In the genomic region with DNA sequence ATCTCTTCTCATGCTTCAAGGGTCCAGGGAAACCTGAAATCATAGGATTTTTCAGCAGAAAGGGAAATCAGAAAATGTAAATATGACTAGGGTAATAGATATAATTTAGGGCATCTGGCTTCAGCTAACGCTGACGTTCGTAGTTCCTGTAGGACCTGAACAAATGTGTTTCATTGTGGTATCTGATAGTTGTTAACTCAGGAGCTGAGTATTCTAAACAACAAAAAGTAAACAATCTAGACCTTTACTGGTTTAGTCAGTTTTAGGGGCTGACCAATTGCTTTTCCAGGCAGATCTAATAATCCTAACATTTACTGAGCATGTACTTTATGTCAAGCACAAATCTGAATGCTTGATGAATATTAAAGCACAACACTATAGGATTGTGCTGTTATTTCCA, we compare ENCODE assay signal across 21 cellular contexts.
"Had no signal": no experiment of that assay in that cellular context is flagged by ENCODE, and none has a peak within 500 bp of the region (broad histone marks: within the 10 kb centered on the region; RNA-seq: fewer than 3 reads in every experiment).

No MANE protein-coding gene starts in this region.

- H3K27me3 ChIP-seq: ascending aorta, brain microvascular endothelial cell, left lung, neutrophil, tibial artery had no signal

- H3K27ac ChIP-seq: ascending aorta, brain microvascular endothelial cell, left lung, neutrophil, tibial artery, VCaP had no signal

- DNase-seq: activated CD4-positive, alpha-beta T cell treated with anti-CD3 and anti-CD28 coated beads for 4 hours; activated CD4-positive, alpha-beta T cell treated with anti-CD3 and anti-CD28 coated beads, Interleukin-2, amount 50 U/mL, for 4 hours; activated effector memory CD4-positive, alpha-beta T cell treated with Interleukin-2 at 50 U/mL for 16 hours; activated naive CD4-positive, alpha-beta T cell treated with Interleukin-2 at 50 U/mL for 16 hours; brain microvascular endothelial cell; central memory CD4-positive, alpha-beta T cell; endodermal cell; foreskin melanocyte; left lung; naive B cell; nephron progenitor cell; stimulated activated CD4-positive, alpha-beta T cell treated with anti-CD3 and anti-CD28 coated beads, Interleukin-12 subunit alpha, Interleukin-12 subunit beta, amount 100 ng/mL, for 4 hours; stimulated activated CD4-positive, alpha-beta T cell treated with anti-CD3 and anti-CD28 coated beads, Interleukin-4, amount 100 ng/mL, for 1 hour; stimulated activated naive CD8-positive, alpha-beta T cell treated with anti-CD3 and anti-CD28 coated beads, Interleukin-15, Interleukin-2, amounts not matched to agents 100 U/mL and 50 U/mL, for 24 hours; T-helper 1 cell; tibial artery had no signal

- H3K4me3 ChIP-seq: ascending aorta, left lung, skin epidermis, tibial artery had no signal

- H3K9me3 ChIP-seq: ascending aorta, left lung, neutrophil, tibial artery had no signal

- ATAC-seq: esophagus mucosa; left lung; stimulated activated naive CD8-positive, alpha-beta T cell treated with anti-CD3 and anti-CD28 coated beads, Interleukin-15, Interleukin-2, amounts not matched to agents 100 U/mL and 50 U/mL, for 24 hours had no signal

- H3K4me1 ChIP-seq: ascending aorta, left lung had no signal
